8 cellular contexts compared by ENCODE assay signal in the genomic region with DNA sequence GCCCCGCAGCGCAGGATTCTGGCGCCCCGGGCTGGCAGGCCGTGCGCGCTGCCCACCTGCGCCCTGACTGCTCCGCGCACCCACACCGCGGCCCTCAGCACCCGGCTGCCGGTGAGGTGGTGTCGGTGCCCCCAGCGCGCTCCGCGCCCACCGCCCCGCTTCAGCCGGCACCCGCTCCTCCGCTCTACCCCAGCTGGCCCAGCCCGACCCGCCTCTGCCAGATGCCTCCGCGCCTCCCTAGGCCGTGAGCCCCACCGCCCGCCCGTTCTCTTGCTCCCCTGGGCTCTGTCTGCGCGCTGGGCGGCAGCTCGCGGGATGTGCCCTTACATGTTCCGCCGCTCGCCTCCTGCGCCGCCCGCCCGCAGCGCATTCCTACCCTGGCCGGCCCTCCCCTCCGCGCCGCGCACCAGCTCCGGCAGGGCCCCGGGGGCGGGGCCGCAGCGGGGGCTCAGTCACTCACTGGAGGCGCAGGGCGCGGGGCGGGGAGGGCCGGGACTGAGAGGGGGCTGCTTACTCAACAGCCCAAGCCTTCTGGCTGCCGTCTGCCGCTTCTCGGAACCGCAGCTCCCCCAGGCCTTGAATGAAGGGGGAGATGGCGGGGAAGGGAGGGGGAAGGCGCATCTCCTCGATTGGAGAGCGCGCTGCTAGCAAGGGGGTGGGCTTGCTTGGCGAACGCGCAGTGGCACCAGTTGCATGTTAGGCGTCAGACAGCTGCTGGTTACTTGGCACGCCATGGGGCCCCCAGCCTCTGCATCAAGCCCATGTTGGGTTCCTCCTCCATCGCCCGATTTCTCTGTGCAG. TPM values are rescaled to one million over a fixed set of nuclear protein-coding genes. Genes with fewer than 3 reads are reported as not detected.
A peak's percentile ranks its signal among the peaks of the same experiment; 100 is the strongest.
DNase-seq lines count a peak whose midpoint lies in the region; ATAC-seq and TF ChIP-seq lines count a peak whose summit lies in the region.

A gene (minus strand): TSS at position 345 of the 801 bp plus-strand sequence. CDS start 402 bp downstream, outside the sequence.

- no peaks in the 10 kb centered on the region for H3K9me3 Mint-ChIP-seq in progenitor cell of endocrine pancreas (ENCODE audit: low read depth)

- H3K9ac ChIP-seq in HUES64 (ENCODE audit: low read depth, low read length): peak within 1 kb of the TSS; percentile 80

- H3K4me3 ChIP-seq in HUES64 (ENCODE audit: low read length): peak within 1 kb of the TSS; percentile 83
- H3K4me3 ChIP-seq in astrocyte of the cerebellum (ENCODE audit: low read depth, low read length): peak within 1 kb of the TSS; percentile 95
- H3K4me3 ChIP-seq in right cardiac atrium (ENCODE audit: low read length): peak within 1 kb of the TSS; percentile 52

- H3K36me3 Mint-ChIP-seq in progenitor cell of endocrine pancreas (ENCODE audit: insufficient read depth): peaks cover 8% of the 10 kb centered on the region

- intact Hi-C loops in right cardiac atrium (cut with DNase I): no loop called here

- TF ChIP-seq CTCF in astrocyte of the cerebellum (IDR thresholded peaks at IDR 0.05; ENCODE audit: low read depth, low read length, missing control alignments) (no peak), progenitor cell of endocrine pancreas (IDR thresholded peaks at IDR 0.05; ENCODE audit: unreplicated experiment) (peak; percentile 16)

- WGBS in HUES64: under 1% methylated on average over 76 of the region's 76 CpGs
- WGBS in right cardiac atrium: 2% methylated on average over 75 of the region's 76 CpGs

- peak within 1 kb of the TSS; percentile 94 for H3K27ac Mint-ChIP-seq in progenitor cell of endocrine pancreas

- H3K9me3 ChIP-seq in HUES64 (ENCODE audit: insufficient read depth, low read depth, low read length) (no peaks in the 10 kb centered on the region), right cardiac atrium (ENCODE audit: control insufficient read depth, low read length) (no peaks in the 10 kb centered on the region)

- H3K36me3 ChIP-seq in HUES64 (ENCODE audit: insufficient read depth, low read length): peaks cover 14% of the 10 kb centered on the region; the same call in 1 of the 2 replicates

- DNase-seq in DMS153 (lab: John Stamatoyannopoulos, UW): peak; percentile 28
- DNase-seq in RPMI8226: peak; percentile 66
- peak; percentile 59 for DNase-seq in astrocyte of the cerebellum (ENCODE audit: low read depth)
- peak; percentile 94 to 97 (median 97) for DNase-seq in right cardiac atrium
- DNase-seq in progenitor cell of endocrine pancreas (ENCODE audit: low spot score, unreplicated experiment): peak; percentile 73

- H3K27me3 Mint-ChIP-seq in progenitor cell of endocrine pancreas: peaks cover 36% of the 10 kb centered on the region

- H3K27ac ChIP-seq in HUES64 (ENCODE audit: low read depth, low read length): no peak within 1 kb of the TSS; the same call in 1 of the 2 replicates
- peak within 1 kb of the TSS; percentile 16 for H3K27ac ChIP-seq in right cardiac atrium (ENCODE audit: low read length)

- H3K4me3 Mint-ChIP-seq in progenitor cell of endocrine pancreas (ENCODE audit: low read depth): peak within 1 kb of the TSS; percentile 82

- H3K27me3 ChIP-seq in HUES64 (ENCODE audit: insufficient read depth, low read length): peaks cover 49% of the 10 kb centered on the region
- no peaks in the 10 kb centered on the region for H3K27me3 ChIP-seq in right cardiac atrium (ENCODE audit: control insufficient read depth, insufficient read depth)

- 0 out of 2 replicates have a peak, but pooled peaks cover 6% of the 10 kb centered on the region for H3K4me1 ChIP-seq in HUES64 (ENCODE audit: insufficient read depth, low read length)
- peaks cover 3% of the 10 kb centered on the region for H3K4me1 ChIP-seq in right cardiac atrium (ENCODE audit: control insufficient read depth, insufficient read depth, low read length)

- peaks cover 14% of the 10 kb centered on the region for H3K4me1 Mint-ChIP-seq in progenitor cell of endocrine pancreas (ENCODE audit: low read depth)

- ATAC-seq in GM21390 (IDR thresholded peaks at IDR 0.05; ENCODE audit: unreplicated experiment) (peak; percentile 85), right cardiac atrium (peak; percentile 91 to 92), HG03565 (IDR thresholded peaks at IDR 0.05; ENCODE audit: unreplicated experiment) (no peak)

- in situ Hi-C loops in astrocyte of the cerebellum (cut with HindIII; ENCODE audit: low sequenced_read_pairs): no loop called here

RNA-seq across cellular contexts. Expression of the gene that starts here (rescaled TPM):
- 34.2 TPM for polyA plus RNA-seq in HUES64 (2013, experiment 1 of 2)
- polyA plus RNA-seq in HUES64 (2013, experiment 2 of 2): 30.6 TPM
- total RNA-seq in right cardiac atrium (10 to 100 TPM; 21.8 to 47.4 (median 29.9) TPM), progenitor cell of endocrine pancreas (21.2 and 31.3 TPM in 2 replicates)
- polyA plus RNA-seq in right cardiac atrium: 18.1 TPM

Comparison
In these comparisons a context has a peak if more than half of its experiments do, and no peak if none do; other contexts are left out.
1. DNase-seq: peak in every context shown above with its lines; median percentile 97 in right cardiac atrium; 73 in progenitor cell of endocrine pancreas; 66 in RPMI8226; 59 in astrocyte of the cerebellum; 28 in DMS153.